Comparison of ENCODE assay signal across 10 cellular contexts in the genomic region with DNA sequence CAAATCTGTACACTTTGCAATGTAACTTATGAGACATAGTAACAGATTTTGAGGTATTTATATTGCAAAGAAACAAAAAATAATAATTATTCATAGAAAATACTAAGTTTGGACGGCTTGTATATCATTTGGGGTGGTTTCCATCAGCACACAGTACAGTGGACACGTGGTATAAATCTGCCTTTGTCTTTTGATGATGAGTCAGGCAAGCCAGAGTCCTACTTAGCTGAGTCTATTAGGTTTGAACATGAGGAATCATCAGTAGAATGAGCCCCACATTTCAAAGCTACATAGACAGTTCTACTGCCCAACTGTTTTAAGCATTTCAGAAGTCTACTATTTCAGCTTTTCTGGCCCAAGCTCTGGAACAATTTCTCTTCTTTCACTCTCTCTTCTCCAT.
"Had no signal": no experiment of that assay in that cellular context is flagged by ENCODE, and none has a peak within 500 bp of the region (broad histone marks: within the 10 kb centered on the region; RNA-seq: fewer than 3 reads in every experiment).

No MANE protein-coding gene starts in this region.

- DNase-seq: activated B cell treated with CpG ODN at 0.5 μM for 24 hours; activated CD4-positive, alpha-beta T cell treated with anti-CD3 and anti-CD28 coated beads for 48 hours; activated CD8-positive, alpha-beta memory T cell treated with anti-CD3 and anti-CD28 coated beads, Interleukin-2, amount 50 U/mL, for 4 hours; activated CD8-positive, alpha-beta T cell treated with anti-CD3 and anti-CD28 coated beads, Interleukin-2, amount 10 ng/mL, durations not matched to agents 7 days and 5 days; activated gamma-delta T cell; activated T-cell treated with anti-CD3 and anti-CD28 coated beads, Interleukin-2, amount 50 U/mL, for 72 hours; foreskin fibroblast; heart right ventricle; left colon; lower lobe of right lung had no signal
